ENCODE assay signal across 9 cellular contexts in genomic region chr5:9197881-9198260, GRCh38.
A peak's percentile ranks its signal among the peaks of the same experiment; 100 is the strongest.
DNase-seq lines count a peak whose midpoint lies in the region; ATAC-seq and TF ChIP-seq lines count a peak whose summit lies in the region.
"Had no signal": no experiment of that assay in that cellular context is flagged by ENCODE, and none has a peak within 500 bp of the region (broad histone marks: within the 10 kb centered on the region; RNA-seq: fewer than 3 reads in every experiment).

No MANE protein-coding gene starts in this region.

- H3K27me3 Mint-ChIP-seq in chondrocyte (ENCODE audit: low read depth) = no peaks in the 10 kb centered on the region

- DNase-seq in GM06990 (ENCODE audit: extremely low read depth, insufficient read length) (peak; percentile 25), RPMI7951 (ENCODE audit: low read depth) (peak; percentile 37), left cardiac atrium (no peak), NCI-H2107 (lab: John Stamatoyannopoulos, UW) (no peak), chondrocyte (ENCODE audit: low spot score) (no peak)
- no peak for DNase-seq in stimulated activated naive CD4-positive, alpha-beta T cell treated with Interleukin-2 at 50 U/mL for 16 hours (lab: John Stamatoyannopoulos, UW)
- DNase-seq: SIG-M5 had no signal

- no peak for TF ChIP-seq CTCF in GM06990 (IDR thresholded peaks at IDR 0.05; ENCODE audit: insufficient read depth, low read length, poor library complexity, severe bottlenecking)
- no peak for TF ChIP-seq CTCF in chondrocyte (IDR thresholded peaks at IDR 0.05)

- no peaks in the 10 kb centered on the region for H3K27me3 ChIP-seq in GM06990 (replicated peaks; ENCODE audit: control insufficient read depth, insufficient read depth, low read length)

- no peak overlapping the region for H3K4me3 Mint-ChIP-seq in chondrocyte (ENCODE audit: unreplicated experiment)

- intact Hi-C loops in left cardiac atrium (cut with DNase I) = loop anchor here in 1 of 2 donors (10.0 kb wide), 1 partner anchor 1273 kb away; no protein-coding TSS in a partner anchor

- peaks cover 29% of the 10 kb centered on the region for H3K36me3 Mint-ChIP-seq in chondrocyte (ENCODE audit: low read depth)

- peak; percentile 99 for ATAC-seq in GM19455 (IDR thresholded peaks at IDR 0.05; ENCODE audit: unreplicated experiment)
- ATAC-seq in HG03025 (IDR thresholded peaks at IDR 0.05; ENCODE audit: low FRiP score, unreplicated experiment) = peak; percentile 89
- no peak for ATAC-seq in left cardiac atrium

- H3K36me3 ChIP-seq in GM06990 (ENCODE audit: control insufficient read depth, insufficient read depth, low read length) = no peaks in the 10 kb centered on the region

- H3K9me3 Mint-ChIP-seq in chondrocyte (ENCODE audit: low read depth) = no peaks in the 10 kb centered on the region

- H3K4me1 Mint-ChIP-seq in chondrocyte (ENCODE audit: low read depth) = peaks cover 38% of the 10 kb centered on the region

- H3K4me3 ChIP-seq in GM06990 (replicated peaks; ENCODE audit: low read depth, low read length) = no peak overlapping the region

- H3K27ac Mint-ChIP-seq in chondrocyte (ENCODE audit: unreplicated experiment) = no peak overlapping the region

Comparison
In these comparisons a context has a peak if more than half of its experiments do, and no peak if none do; other contexts are left out.
1. DNase-seq: peak in GM06990 (single experiment) and RPMI7951 (single experiment); none in stimulated activated naive CD4-positive, alpha-beta T cell treated with Interleukin-2 at 50 U/mL for 16 hours (single experiment), left cardiac atrium (single experiment), NCI-H2107 (single experiment) and chondrocyte (single experiment).
2. ATAC-seq: peak in GM19455 (single experiment) and HG03025 (single experiment); none in left cardiac atrium (0 of 2).